ENCODE assay signal across 22 cellular contexts in the genomic region with DNA sequence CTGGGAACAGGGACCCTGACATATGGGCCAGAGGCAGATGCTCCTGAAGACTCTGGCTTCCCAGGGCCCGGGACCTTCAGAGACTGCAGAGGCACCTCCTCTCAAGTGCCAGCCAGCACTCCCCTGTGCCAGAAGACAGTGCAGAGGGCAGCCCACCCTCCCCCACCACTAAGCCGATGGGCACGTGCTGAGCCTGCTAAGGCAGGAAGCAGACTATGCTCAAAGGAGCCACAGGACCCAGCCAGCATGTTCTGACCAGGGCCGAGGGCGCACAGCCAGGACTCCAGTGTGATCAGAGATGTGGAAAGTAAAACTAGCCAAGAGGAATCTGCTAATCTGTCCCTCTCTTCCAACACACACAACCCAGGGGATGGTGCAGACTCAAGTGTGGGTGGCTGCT. TPM values are rescaled to one million over a fixed set of nuclear protein-coding genes. Genes with fewer than 3 reads are reported as not detected.
DNase-seq lines count a peak whose midpoint lies in the region; ATAC-seq and TF ChIP-seq lines count a peak whose summit lies in the region.
"Had no signal": no experiment of that assay in that cellular context is flagged by ENCODE, and none has a peak within 500 bp of the region (broad histone marks: within the 10 kb centered on the region; RNA-seq: fewer than 3 reads in every experiment).

No MANE protein-coding gene starts in this region.

- intact Hi-C loops in testis (cut with DNase I; ENCODE audit: low total_unique reads), result no loop called here

- CTCF ChIA-PET in SK-N-SH (lab: Yijun Ruan, JAX), result no interaction called here

- H3K36me3 ChIP-seq in SK-N-SH (replicated peaks in 1 of 2; ENCODE audit: control insufficient read depth in 1 of 2, insufficient read depth in 2 of 2, low read length in 1 of 2), result no peaks in the 10 kb centered on the region
- H3K36me3 ChIP-seq in testis (ENCODE audit: low read depth, missing control alignments), result no peaks in the 10 kb centered on the region
- H3K36me3 ChIP-seq: BE2C had no signal

- H3K4me3 ChIP-seq in SK-N-SH (ENCODE audit: low read depth in 2 of 2, low read length in 1 of 2), result no peak overlapping the region
- H3K4me3 ChIP-seq in testis, result no peak overlapping the region
- H3K4me3 ChIP-seq: K562 had no signal

- H2AFZ ChIP-seq in SK-N-SH (ENCODE audit: low read depth), result no peak overlapping the region

- no peak for ATAC-seq in SK-N-SH treated with all-trans-retinoic acid at 6 μM for 48 hours
- ATAC-seq in GM18861 (IDR thresholded peaks at IDR 0.05; ENCODE audit: unreplicated experiment), result no peak
- ATAC-seq in GM18498 (IDR thresholded peaks at IDR 0.05; ENCODE audit: unreplicated experiment), result no peak
- no peak for ATAC-seq in HG03045 (IDR thresholded peaks at IDR 0.05; ENCODE audit: unreplicated experiment)
- ATAC-seq: K562 had no signal

- no peaks in the 10 kb centered on the region for H3K9me3 ChIP-seq in SK-N-SH
- H3K9me3 ChIP-seq in testis, result no peaks in the 10 kb centered on the region
- H3K9me3 ChIP-seq: BE2C had no signal

- H3K27ac ChIP-seq in SK-N-SH (ENCODE audit: low read depth in 2 of 2, low read length in 1 of 2) (no peak overlapping the region; a peak in 1 of 4 replicates), testis (no peak overlapping the region)
- H3K27ac ChIP-seq: 22Rv1 had no signal

- H3K27me3 ChIP-seq in SK-N-SH (ENCODE audit: insufficient read depth) (no peaks in the 10 kb centered on the region), testis (no peaks in the 10 kb centered on the region)
- H3K27me3 ChIP-seq: BE2C had no signal

- H3K79me2 ChIP-seq in SK-N-SH (ENCODE audit: insufficient read depth), result no peaks in the 10 kb centered on the region

- H3K4me1 ChIP-seq in SK-N-SH (ENCODE audit: control insufficient read depth in 1 of 2, insufficient read depth in 2 of 2, low read depth in 1 of 2, low read length in 1 of 2) (peaks cover 0 to 31% of the 10 kb centered on the region in 2 experiments; a peak in 1 of 4 replicates), testis (peaks cover 10% of the 10 kb centered on the region)
- H3K4me1 ChIP-seq: BE2C had no signal

- no peaks in the 10 kb centered on the region for H3F3A ChIP-seq in SK-N-SH (replicated peaks; ENCODE audit: insufficient read depth)

- H4K20me1 ChIP-seq in SK-N-SH (ENCODE audit: insufficient read depth), result no peaks in the 10 kb centered on the region

- no peak overlapping the region for H3K4me2 ChIP-seq in SK-N-SH

- no peak for TF ChIP-seq POLR2A in testis (IDR thresholded peaks at IDR 0.05)

- POLR2A ChIA-PET in SK-N-SH (lab: Yijun Ruan, JAX), result no interaction called here

- no peak overlapping the region for H3K9ac ChIP-seq in SK-N-SH

- no peak for TF ChIP-seq EP300 in SK-N-SH (IDR thresholded peaks at IDR 0.05; ENCODE audit: borderline replicate concordance in 1 of 2, low read depth in 1 of 2, low read length in 1 of 2)

- H3K9me2 ChIP-seq in SK-N-SH, result no peaks in the 10 kb centered on the region

- TF ChIP-seq CTCF in SK-N-SH (IDR thresholded peaks at IDR 0.05), result no peak
- no peak for TF ChIP-seq CTCF in testis (IDR thresholded peaks at IDR 0.05)

- peak; percentile 9 for DNase-seq in SK-N-SH
- DNase-seq in cerebellum (ENCODE audit: low spot score), result peak; percentile 13
- peak; percentile 78 for DNase-seq in mesenteric fat pad (ENCODE audit: low spot score)
- DNase-seq in testis, result peak; percentile 40
- DNase-seq: BE2C, DMS79 treated with DMSO at 0.1 percent for 48 hours, HFFc6, NCI-H1417 treated with DMSO at 0.1 percent for 48 hours, NCI-H1930, NCI-H446, NCI-H69 had no signal

- no peak for TF ChIP-seq RAD21 in SK-N-SH (IDR thresholded peaks at IDR 0.05; ENCODE audit: low read length)

- no CpG with 5 or more reads among the region's 5 CpGs for WGBS in SK-N-SH (ENCODE audit: low lambda C conversion rate)
- WGBS in testis, 2 donors, result 66 to 70% methylated on average over 3 to 5 of the region's 5 CpGs

TF ChIP-seq in SK-N-SH, 30 proteins besides CTCF, POLR2A, EP300 and RAD21:
- TF ChIP-seq FOXJ3 (CRISPR knock-in tag; IDR thresholded peaks at IDR 0.05) (no peak), TEAD4 (IDR thresholded peaks at IDR 0.05; ENCODE audit: borderline replicate concordance, insufficient read depth) (no peak), SMC3 (IDR thresholded peaks at IDR 0.05; ENCODE audit: low read depth, low read length) (no peak), MEF2A (IDR thresholded peaks at IDR 0.05; ENCODE audit: borderline replicate concordance, low read depth) (no peak), TCF12 (IDR thresholded peaks at IDR 0.05) (no peak)
- TF ChIP-seq, protein P1, sequence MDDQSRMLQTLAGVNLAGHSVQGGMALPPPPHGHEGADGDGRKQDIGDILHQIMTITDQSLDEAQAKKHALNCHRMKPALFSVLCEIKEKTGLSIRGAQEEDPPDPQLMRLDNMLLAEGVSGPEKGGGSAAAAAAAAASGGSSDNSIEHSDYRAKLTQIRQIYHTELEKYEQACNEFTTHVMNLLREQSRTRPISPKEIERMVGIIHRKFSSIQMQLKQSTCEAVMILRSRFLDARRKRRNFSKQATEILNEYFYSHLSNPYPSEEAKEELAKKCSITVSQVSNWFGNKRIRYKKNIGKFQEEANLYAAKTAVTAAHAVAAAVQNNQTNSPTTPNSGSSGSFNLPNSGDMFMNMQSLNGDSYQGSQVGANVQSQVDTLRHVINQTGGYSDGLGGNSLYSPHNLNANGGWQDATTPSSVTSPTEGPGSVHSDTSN (IDR thresholded peaks at IDR 0.05), result no peak
- TF ChIP-seq, protein P2, sequence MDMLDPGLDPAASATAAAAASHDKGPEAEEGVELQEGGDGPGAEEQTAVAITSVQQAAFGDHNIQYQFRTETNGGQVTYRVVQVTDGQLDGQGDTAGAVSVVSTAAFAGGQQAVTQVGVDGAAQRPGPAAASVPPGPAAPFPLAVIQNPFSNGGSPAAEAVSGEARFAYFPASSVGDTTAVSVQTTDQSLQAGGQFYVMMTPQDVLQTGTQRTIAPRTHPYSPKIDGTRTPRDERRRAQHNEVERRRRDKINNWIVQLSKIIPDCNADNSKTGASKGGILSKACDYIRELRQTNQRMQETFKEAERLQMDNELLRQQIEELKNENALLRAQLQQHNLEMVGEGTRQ (IDR thresholded peaks at IDR 0.05; ENCODE audit: borderline replicate concordance, low read depth, low read length), result no peak
TF ChIP-seq in SK-N-SH: peak in this region for 0.

TF ChIP-seq in SK-N-SH treated with all-trans-retinoic acid at 6 μM for 48 hours, 23 proteins besides CTCF, POLR2A, EP300 and RAD21 (continues in another document):
- TF ChIP-seq TOX (CRISPR knock-in tag; IDR thresholded peaks at IDR 0.05; ENCODE audit: borderline replicate concordance) (no peak), ZC3H10 (CRISPR knock-in tag; IDR thresholded peaks at IDR 0.05) (no peak), ZNF565 (CRISPR knock-in tag; conservative IDR thresholded peaks at IDR 0.05; ENCODE audit: low read depth) (no peak), ISL1 (CRISPR knock-in tag; IDR thresholded peaks at IDR 0.05) (no peak), CSDC2 (CRISPR knock-in tag; IDR thresholded peaks at IDR 0.05) (no peak), ZNF8 (CRISPR knock-in tag; IDR thresholded peaks at IDR 0.05) (no peak), OSR1 (CRISPR knock-in tag; IDR thresholded peaks at IDR 0.05) (no peak), ESRRG (CRISPR knock-in tag; IDR thresholded peaks at IDR 0.05) (no peak), ZFP30 (CRISPR knock-in tag; IDR thresholded peaks at IDR 0.05) (no peak)
- TF ChIP-seq, protein P3, sequence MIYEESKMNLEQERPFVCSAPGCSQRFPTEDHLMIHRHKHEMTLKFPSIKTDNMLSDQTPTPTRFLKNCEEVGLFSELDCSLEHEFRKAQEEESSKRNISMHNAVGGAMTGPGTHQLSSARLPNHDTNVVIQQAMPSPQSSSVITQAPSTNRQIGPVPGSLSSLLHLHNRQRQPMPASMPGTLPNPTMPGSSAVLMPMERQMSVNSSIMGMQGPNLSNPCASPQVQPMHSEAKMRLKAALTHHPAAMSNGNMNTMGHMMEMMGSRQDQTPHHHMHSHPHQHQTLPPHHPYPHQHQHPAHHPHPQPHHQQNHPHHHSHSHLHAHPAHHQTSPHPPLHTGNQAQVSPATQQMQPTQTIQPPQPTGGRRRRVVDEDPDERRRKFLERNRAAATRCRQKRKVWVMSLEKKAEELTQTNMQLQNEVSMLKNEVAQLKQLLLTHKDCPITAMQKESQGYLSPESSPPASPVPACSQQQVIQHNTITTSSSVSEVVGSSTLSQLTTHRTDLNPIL (CRISPR knock-in tag; IDR thresholded peaks at IDR 0.05; ENCODE audit: low read depth), result no peak
- TF ChIP-seq, protein P4, sequence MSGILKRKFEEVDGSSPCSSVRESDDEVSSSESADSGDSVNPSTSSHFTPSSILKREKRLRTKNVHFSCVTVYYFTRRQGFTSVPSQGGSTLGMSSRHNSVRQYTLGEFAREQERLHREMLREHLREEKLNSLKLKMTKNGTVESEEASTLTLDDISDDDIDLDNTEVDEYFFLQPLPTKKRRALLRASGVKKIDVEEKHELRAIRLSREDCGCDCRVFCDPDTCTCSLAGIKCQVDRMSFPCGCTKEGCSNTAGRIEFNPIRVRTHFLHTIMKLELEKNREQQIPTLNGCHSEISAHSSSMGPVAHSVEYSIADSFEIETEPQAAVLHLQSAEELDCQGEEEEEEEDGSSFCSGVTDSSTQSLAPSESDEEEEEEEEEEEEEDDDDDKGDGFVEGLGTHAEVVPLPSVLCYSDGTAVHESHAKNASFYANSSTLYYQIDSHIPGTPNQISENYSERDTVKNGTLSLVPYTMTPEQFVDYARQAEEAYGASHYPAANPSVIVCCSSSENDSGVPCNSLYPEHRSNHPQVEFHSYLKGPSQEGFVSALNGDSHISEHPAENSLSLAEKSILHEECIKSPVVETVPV (CRISPR knock-in tag; IDR thresholded peaks at IDR 0.05), result no peak

RNA-seq across cellular contexts. Expression of a gene that starts 29.8 kb away (rescaled TPM):
- polyA plus RNA-seq in SK-N-SH (2012; rRNA removed) (0.03 TPM in 1 of 2 replicates, not detected in the other), testis (ENCODE audit: insufficient read depth, low read depth, low replicate concordance) (2.3 TPM)
- polyA plus RNA-seq in SK-N-SH (2012; cell fraction: cytosol; rRNA removed), result 0.01 TPM in 2 replicates
- not detected in 2 replicates for polyA plus RNA-seq in SK-N-SH (2012; cell fraction: nucleus; rRNA removed)
- total RNA-seq in cerebellum (6.1 TPM), mesenteric fat pad (6.4 TPM), testis (1 to 10 TPM; 2.4 to 4.6 TPM)
- total RNA-seq: CD8-positive, alpha-beta memory T cell; G401; H4; HFFc6; K562; OCI-LY7 had no signal
- polyA plus RNA-seq: AG04450; CD8-positive, alpha-beta memory T cell; K562 had no signal

Comparison
In these comparisons a context has a peak if more than half of its experiments do, and no peak if none do; other contexts are left out.
1. DNase-seq: peak in every context shown above with its lines; median percentile 78 in mesenteric fat pad; 40 in testis; 13 in cerebellum; 9 in SK-N-SH.